ENCODE assay signal across 30 cellular contexts in genomic region chr6:166437661-166438060, GRCh38. TPM values are rescaled to one million over a fixed set of nuclear protein-coding genes. Genes with fewer than 3 reads are reported as not detected.
DNase-seq lines count a peak whose midpoint lies in the region; FAIRE-seq and TF ChIP-seq lines count a peak whose summit lies in the region.
"Had no signal": no experiment of that assay in that cellular context is flagged by ENCODE, and none has a peak within 500 bp of the region (broad histone marks: within the 10 kb centered on the region; RNA-seq: fewer than 3 reads in every experiment).

No MANE protein-coding gene starts in this region.

- no peaks in the 10 kb centered on the region for H3K79me1 ChIP-seq in mesendoderm (ENCODE audit: low read length)

- H4K5ac ChIP-seq in mesendoderm (ENCODE audit: low read length) = no peak overlapping the region

- TF ChIP-seq CTCF in GM12864 (IDR thresholded peaks at IDR 0.05; ENCODE audit: low read depth, low read length, missing control alignments) (peak; percentile 2), bronchial epithelial cell (IDR thresholded peaks at IDR 0.05; ENCODE audit: insufficient read depth, low read length, severe bottlenecking) (no peak)

- H2BK5ac ChIP-seq in mesendoderm (ENCODE audit: low read length) = no peak overlapping the region

- H3K27me3 ChIP-seq in BLaER1 treated with 17β-estradiol and CSF1 and Interleukin-3, amounts not matched to agents 10 nM and 100 nM = peaks cover 0 to 15% (median 0%) of the 10 kb centered on the region in 11 experiments; a peak in 2 of 22 replicates
- H3K27me3 ChIP-seq in bronchial epithelial cell (ENCODE audit: control insufficient read depth, insufficient read depth, low read length) (no peaks in the 10 kb centered on the region), mesendoderm (ENCODE audit: insufficient read depth, low read length, poor library complexity) (no peaks in the 10 kb centered on the region)
- H3K27me3 ChIP-seq: transverse colon had no signal

- H3K27ac ChIP-seq in BLaER1 treated with 17β-estradiol and CSF1 and Interleukin-3, amounts not matched to agents 10 nM and 100 nM = no peak overlapping the region
- H3K27ac ChIP-seq in mesendoderm (ENCODE audit: low read depth, low read length) = no peak overlapping the region
- H3K27ac ChIP-seq: HL-60, KMS-11, psoas muscle, transverse colon, VCaP had no signal

- H4K8ac ChIP-seq in mesendoderm (ENCODE audit: low read depth, low read length) = no peak overlapping the region

- DNase-seq in GM12864 (ENCODE audit: low read depth) = no peak
- no peak for DNase-seq in bronchial epithelial cell (ENCODE audit: low read depth)
- peak; percentile 45 for DNase-seq in mesendoderm
- DNase-seq in amniotic stem cell (lab: John Stamatoyannopoulos, UW) = no peak
- no peak for DNase-seq in NCI-H2107 (lab: John Stamatoyannopoulos, UW)
- DNase-seq in activated CD4-positive, alpha-beta T cell treated with anti-CD3 and anti-CD28 coated beads, Interleukin-2, amount 50 U/mL, for 48 hours = no peak
- DNase-seq: activated CD4-positive, alpha-beta T cell treated with anti-CD3 and anti-CD28 coated beads for 4 hours; activated gamma-delta T cell treated with Interleukin-2 at 50 U/mL for 16 hours; activated T-cell treated with anti-CD3 and anti-CD28 coated beads, Interleukin-2, amount 50 U/mL, for 24 hours; Caco-2; DMS79; hippocampal formation; left colon; mammary epithelial cell; MM.1S; NCI-H1105 treated with DMSO at 0.1 percent for 48 hours; NCI-H2029; NCI-H446; NCI-H774; psoas muscle; SIG-M5; stimulated activated CD4-positive, alpha-beta T cell treated with anti-CD3 and anti-CD28 coated beads, Interleukin-4, amount 100 ng/mL, for 1 hour; T1000; transverse colon had no signal

- H3K4me1 ChIP-seq in BLaER1 treated with 17β-estradiol and CSF1 and Interleukin-3, amounts not matched to agents 10 nM and 100 nM = peaks cover 15 to 90% (median 64%) of the 10 kb centered on the region in 10 experiments
- no peaks in the 10 kb centered on the region for H3K4me1 ChIP-seq in mesendoderm (ENCODE audit: control insufficient read depth, low read depth, low read length)
- H3K4me1 ChIP-seq: Caco-2, HAP-1, psoas muscle, transverse colon had no signal

- no peak overlapping the region for H2BK120ac ChIP-seq in mesendoderm (ENCODE audit: low read depth, low read length)

- no peak overlapping the region for H3K4me3 ChIP-seq in BLaER1 treated with 17β-estradiol and CSF1 and Interleukin-3, amounts not matched to agents 10 nM and 100 nM
- H3K4me3 ChIP-seq in GM12864 (ENCODE audit: low read depth, low read length) = no peak overlapping the region
- H3K4me3 ChIP-seq in bronchial epithelial cell (ENCODE audit: low read depth, low read length) = no peak overlapping the region
- no peak overlapping the region for H3K4me3 ChIP-seq in mesendoderm (ENCODE audit: low read length)
- H3K4me3 ChIP-seq: HAP-1, psoas muscle, transverse colon had no signal

- no peak overlapping the region for H3K23ac ChIP-seq in mesendoderm (ENCODE audit: low read length)

- H3K4ac ChIP-seq in mesendoderm (ENCODE audit: low read depth, low read length) = no peak overlapping the region

- H3K4me2 ChIP-seq in BLaER1 treated with 17β-estradiol and CSF1 and Interleukin-3, amounts not matched to agents 10 nM and 100 nM = peak overlapping the region in 7 of 11 experiments; percentile 12 to 75 (median 44); a peak in 12 of 22 replicates
- H3K4me2 ChIP-seq in mesendoderm (ENCODE audit: low read length) = no peak overlapping the region
- H3K4me2 ChIP-seq: KMS-11 had no signal

- H3K36me3 ChIP-seq in BLaER1 treated with 17β-estradiol and CSF1 and Interleukin-3, amounts not matched to agents 10 nM and 100 nM = peaks cover 0 to 4% (median 0%) of the 10 kb centered on the region in 11 experiments; a peak in 1 of 22 replicates
- H3K36me3 ChIP-seq in bronchial epithelial cell (ENCODE audit: control insufficient read depth, insufficient read depth, low read length) (no peaks in the 10 kb centered on the region), mesendoderm (ENCODE audit: control insufficient read depth, insufficient read depth, low read length) (no peaks in the 10 kb centered on the region)
- H3K36me3 ChIP-seq: HAP-1, transverse colon had no signal

- no peak overlapping the region for H2AK5ac ChIP-seq in mesendoderm (ENCODE audit: low read length)

- H3K9ac ChIP-seq in BLaER1 treated with 17β-estradiol and CSF1 and Interleukin-3, amounts not matched to agents 10 nM and 100 nM = no peak overlapping the region
- no peak overlapping the region for H3K9ac ChIP-seq in mesendoderm (ENCODE audit: low read length)
- H3K9ac ChIP-seq: KMS-11 had no signal

- H4K20me1 ChIP-seq in BLaER1 treated with 17β-estradiol and CSF1 and Interleukin-3, amounts not matched to agents 10 nM and 100 nM = no peaks in the 10 kb centered on the region

- FAIRE-seq in bronchial epithelial cell (lab: Jason Lieb, UNC) = peak; percentile 62
- FAIRE-seq: RCC 7860 had no signal

- peaks cover 0 to 15% (median 0%) of the 10 kb centered on the region in 11 experiments; a peak in 7 of 22 replicates for H3K9me3 ChIP-seq in BLaER1 treated with 17β-estradiol and CSF1 and Interleukin-3, amounts not matched to agents 10 nM and 100 nM (replicated peaks in 1 of 11)
- H3K9me3 ChIP-seq: Caco-2, HAP-1, psoas muscle, transverse colon had no signal

- no peaks in the 10 kb centered on the region for H3K79me2 ChIP-seq in mesendoderm (ENCODE audit: control insufficient read depth, insufficient read depth, low read length)

- no peak overlapping the region for H2BK15ac ChIP-seq in mesendoderm (replicated peaks; ENCODE audit: low read depth)

- H3K18ac ChIP-seq in mesendoderm (ENCODE audit: low read length) = no peak overlapping the region

- WGBS in mesendoderm (ENCODE audit: extremely low coverage, insufficient coverage, low lambda C conversion rate) = no CpG with 5 or more reads among the region's 15 CpGs

- H3K56ac ChIP-seq in mesendoderm (ENCODE audit: low read length) = no peak overlapping the region

RNA-seq across cellular contexts. Expression of gene MPC1, which starts 54.9 kb away (rescaled TPM):
- total RNA-seq in bronchial epithelial cell = 32.3 and 40.5 TPM in 2 replicates
- polyA plus RNA-seq in mesendoderm (2013, experiment 1 of 2) = 29.7 TPM
- 27.6 TPM for polyA plus RNA-seq in mesendoderm (2013, experiment 2 of 2)
